In the genomic region with DNA sequence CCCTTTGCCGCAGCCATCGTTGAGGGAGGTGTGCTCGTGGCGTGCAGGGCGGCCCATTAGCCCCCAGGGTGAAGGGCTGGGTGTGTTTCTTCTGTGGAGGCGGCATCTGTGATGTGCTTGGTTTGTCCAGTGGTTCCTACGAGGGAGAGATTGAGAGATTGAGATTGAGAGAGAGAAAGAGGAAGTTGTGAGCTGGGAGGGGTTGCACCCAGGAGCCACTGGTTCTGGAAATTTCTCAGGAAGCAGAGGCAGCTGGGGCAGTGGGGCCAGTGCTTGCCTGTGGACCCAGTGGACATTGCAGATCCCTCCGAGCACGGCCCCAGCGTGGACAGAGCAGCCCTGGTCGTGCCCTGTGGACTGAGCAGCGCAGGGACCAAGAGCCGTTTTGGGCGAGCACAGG, we compare ENCODE assay signal across 15 cellular contexts.
DNase-seq lines count a peak whose midpoint lies in the region; ATAC-seq and TF ChIP-seq lines count a peak whose summit lies in the region.
"Had no signal": no experiment of that assay in that cellular context is flagged by ENCODE, and none has a peak within 500 bp of the region (broad histone marks: within the 10 kb centered on the region; RNA-seq: fewer than 3 reads in every experiment).

No MANE protein-coding gene starts in this region.

- H4K20me1 ChIP-seq in OCI-LY7 (ENCODE audit: insufficient read depth, low read length) = no peaks in the 10 kb centered on the region

- H2AFZ ChIP-seq in OCI-LY7 (ENCODE audit: low read length) = no peak overlapping the region

- H3K9me3 ChIP-seq in OCI-LY7 (ENCODE audit: low read length) = no peaks in the 10 kb centered on the region
- H3K9me3 ChIP-seq: esophagus squamous epithelium, uterus had no signal

- H3K9me2 ChIP-seq in OCI-LY7 (ENCODE audit: insufficient read depth, low read length) = no peaks in the 10 kb centered on the region

- intact Hi-C loops in OCI-LY7 (cut with micrococcal nuclease; ENCODE audit: unreplicated experiment) = no loop called here

- ATAC-seq in activated naive CD8-positive, alpha-beta T cell treated with anti-CD3 and anti-CD28 coated beads, Interleukin-2, amount 10 ng/mL, durations not matched to agents 7 days and 5 days (ENCODE audit: low read depth) = no peak
- ATAC-seq in stimulated activated memory B cell treated with anti-CD40 and anti-IgM and Interleukin-4, amounts not matched to agents 10 μg/mL and 1 μg/mL and 100 μg/mL, for 72 hours = peak; percentile 21
- no peak for ATAC-seq in GM21737 (IDR thresholded peaks at IDR 0.05; ENCODE audit: unreplicated experiment)
- no peak for ATAC-seq in HG03442 (IDR thresholded peaks at IDR 0.05; ENCODE audit: unreplicated experiment)

- peaks cover 4% of the 10 kb centered on the region for H3K36me3 Mint-ChIP-seq in activated naive CD8-positive, alpha-beta T cell treated with anti-CD3 and anti-CD28 coated beads, Interleukin-2, amount 10 ng/mL, durations not matched to agents 7 days and 5 days
- peaks cover 14% of the 10 kb centered on the region for H3K36me3 Mint-ChIP-seq in activated naive CD8-positive, alpha-beta T cell treated with anti-CD3 and anti-CD28 coated beads for 36 hours
- peaks cover 28% of the 10 kb centered on the region for H3K36me3 Mint-ChIP-seq in endothelial cell (ENCODE audit: low read depth, unreplicated experiment)
- H3K36me3 Mint-ChIP-seq in stimulated activated memory B cell treated with anti-CD40 and anti-IgM and Interleukin-4, amounts not matched to agents 10 μg/mL and 1 μg/mL and 100 μg/mL, for 72 hours = peaks cover 36% of the 10 kb centered on the region

- no peak overlapping the region for H3K4me3 Mint-ChIP-seq in activated naive CD8-positive, alpha-beta T cell treated with anti-CD3 and anti-CD28 coated beads, Interleukin-2, amount 10 ng/mL, durations not matched to agents 7 days and 5 days
- no peak overlapping the region for H3K4me3 Mint-ChIP-seq in activated naive CD8-positive, alpha-beta T cell treated with anti-CD3 and anti-CD28 coated beads for 36 hours
- H3K4me3 Mint-ChIP-seq in endothelial cell (ENCODE audit: unreplicated experiment) = peak overlapping the region; percentile 78
- peak overlapping the region; percentile 5 for H3K4me3 Mint-ChIP-seq in stimulated activated memory B cell treated with anti-CD40 and anti-IgM and Interleukin-4, amounts not matched to agents 10 μg/mL and 1 μg/mL and 100 μg/mL, for 72 hours

- H3K79me2 ChIP-seq in OCI-LY7 (ENCODE audit: insufficient read depth, low read depth, low read length) = no peaks in the 10 kb centered on the region

- POLR2A ChIA-PET in activated naive CD8-positive, alpha-beta T cell treated with anti-CD3 and anti-CD28 coated beads, Interleukin-2, amount 10 ng/mL, durations not matched to agents 7 days and 5 days (lab: Charles Lee) = interaction anchor here (0.9 kb wide), 1 partner anchor 26 kb away, joined by 3 read pairs; no protein-coding TSS in a partner anchor
- POLR2A ChIA-PET in OCI-LY7 (lab: Charles Lee) = interaction anchor here (1.5 kb wide), 1 partner anchor 12 kb away, joined by 3 read pairs; no protein-coding TSS in a partner anchor

- H3K4me1 ChIP-seq in OCI-LY7 (ENCODE audit: insufficient read depth, low read length, poor library complexity, severe bottlenecking) = peaks cover 46% of the 10 kb centered on the region
- H3K4me1 ChIP-seq: uterus had no signal

- peak overlapping the region; percentile 69 for H3K27ac Mint-ChIP-seq in activated naive CD8-positive, alpha-beta T cell treated with anti-CD3 and anti-CD28 coated beads, Interleukin-2, amount 10 ng/mL, durations not matched to agents 7 days and 5 days
- H3K27ac Mint-ChIP-seq in activated naive CD8-positive, alpha-beta T cell treated with anti-CD3 and anti-CD28 coated beads for 36 hours = no peak overlapping the region
- peak overlapping the region; percentile 80 for H3K27ac Mint-ChIP-seq in endothelial cell (ENCODE audit: unreplicated experiment)
- H3K27ac Mint-ChIP-seq in stimulated activated memory B cell treated with anti-CD40 and anti-IgM and Interleukin-4, amounts not matched to agents 10 μg/mL and 1 μg/mL and 100 μg/mL, for 72 hours = peak overlapping the region; percentile 59

- no peaks in the 10 kb centered on the region for H3K9me3 Mint-ChIP-seq in activated naive CD8-positive, alpha-beta T cell treated with anti-CD3 and anti-CD28 coated beads, Interleukin-2, amount 10 ng/mL, durations not matched to agents 7 days and 5 days
- H3K9me3 Mint-ChIP-seq in activated naive CD8-positive, alpha-beta T cell treated with anti-CD3 and anti-CD28 coated beads for 36 hours = no peaks in the 10 kb centered on the region
- H3K9me3 Mint-ChIP-seq in endothelial cell (ENCODE audit: unreplicated experiment) = no peaks in the 10 kb centered on the region
- H3K9me3 Mint-ChIP-seq in stimulated activated memory B cell treated with anti-CD40 and anti-IgM and Interleukin-4, amounts not matched to agents 10 μg/mL and 1 μg/mL and 100 μg/mL, for 72 hours = no peaks in the 10 kb centered on the region

- H3K4me1 Mint-ChIP-seq in activated naive CD8-positive, alpha-beta T cell treated with anti-CD3 and anti-CD28 coated beads, Interleukin-2, amount 10 ng/mL, durations not matched to agents 7 days and 5 days = peaks cover 29% of the 10 kb centered on the region
- peaks cover 31% of the 10 kb centered on the region for H3K4me1 Mint-ChIP-seq in activated naive CD8-positive, alpha-beta T cell treated with anti-CD3 and anti-CD28 coated beads for 36 hours
- peaks cover 12% of the 10 kb centered on the region for H3K4me1 Mint-ChIP-seq in endothelial cell (ENCODE audit: unreplicated experiment)
- peaks cover 52% of the 10 kb centered on the region for H3K4me1 Mint-ChIP-seq in stimulated activated memory B cell treated with anti-CD40 and anti-IgM and Interleukin-4, amounts not matched to agents 10 μg/mL and 1 μg/mL and 100 μg/mL, for 72 hours

- H3K4me2 ChIP-seq in OCI-LY7 (ENCODE audit: low read length) = no peak overlapping the region
- H3K4me2 ChIP-seq: smooth muscle cell had no signal

- H3K27me3 Mint-ChIP-seq in activated naive CD8-positive, alpha-beta T cell treated with anti-CD3 and anti-CD28 coated beads, Interleukin-2, amount 10 ng/mL, durations not matched to agents 7 days and 5 days = no peaks in the 10 kb centered on the region
- H3K27me3 Mint-ChIP-seq in activated naive CD8-positive, alpha-beta T cell treated with anti-CD3 and anti-CD28 coated beads for 36 hours = no peaks in the 10 kb centered on the region
- peaks cover 12% of the 10 kb centered on the region for H3K27me3 Mint-ChIP-seq in endothelial cell (ENCODE audit: unreplicated experiment)
- H3K27me3 Mint-ChIP-seq in stimulated activated memory B cell treated with anti-CD40 and anti-IgM and Interleukin-4, amounts not matched to agents 10 μg/mL and 1 μg/mL and 100 μg/mL, for 72 hours = no peaks in the 10 kb centered on the region

- CTCF ChIA-PET in OCI-LY7 (lab: Charles Lee; ENCODE audit: unreplicated experiment) = no interaction called here

- DNase-seq in activated naive CD8-positive, alpha-beta T cell treated with anti-CD3 and anti-CD28 coated beads, Interleukin-2, amount 10 ng/mL, durations not matched to agents 7 days and 5 days = no peak
- DNase-seq in activated naive CD8-positive, alpha-beta T cell treated with anti-CD3 and anti-CD28 coated beads for 36 hours = no peak
- peak; percentile 20 for DNase-seq in OCI-LY7 (ENCODE audit: low spot score)
- no peak for DNase-seq in endothelial cell (ENCODE audit: low spot score)
- DNase-seq in activated effector memory CD4-positive, alpha-beta T cell treated with anti-CD3 and anti-CD28 coated beads, Interleukin-2, amount 50 U/mL, for 16 hours = no peak
- DNase-seq: activated T-cell treated with anti-CD3 and anti-CD28 coated beads, Interleukin-2, amount 50 U/mL, for 1 hour; esophagus squamous epithelium; NCI-H2081; NK-92 treated with Interleukin-12 subunit alpha and Interleukin-12 subunit beta, amount 100 ng/mL, for 24 hours; uterus had no signal

- H3K27ac ChIP-seq in OCI-LY7 (ENCODE audit: low read depth, low read length, poor library complexity, severe bottlenecking) = no peak overlapping the region
- H3K27ac ChIP-seq: cardiac muscle cell, uterus had no signal

- H3K4me3 ChIP-seq in OCI-LY7 (ENCODE audit: low read depth, low read length, poor library complexity, severe bottlenecking) = no peak overlapping the region
- H3K4me3 ChIP-seq: cardiac muscle cell, esophagus squamous epithelium, smooth muscle cell, uterus had no signal

- no TSS peak for BruUV-seq in OCI-LY7 (replicated peaks; lab: Mats Ljungman, UMichigan)

- H3K36me3 ChIP-seq in OCI-LY7 (ENCODE audit: insufficient read depth, low read length) = peaks cover 31% of the 10 kb centered on the region; the same call in 1 of the 2 replicates
- H3K36me3 ChIP-seq: cardiac muscle cell, uterus had no signal

- TF ChIP-seq CTCF in OCI-LY7 (conservative IDR thresholded peaks at IDR 0.05; ENCODE audit: low read length) = no peak
- no peak for TF ChIP-seq CTCF in endothelial cell (IDR thresholded peaks at IDR 0.05; ENCODE audit: unreplicated experiment)

Comparison
In these comparisons a context has a peak if more than half of its experiments do, and no peak if none do; other contexts are left out.
1. H3K4me3 Mint-ChIP-seq: peak in endothelial cell (single experiment) and stimulated activated memory B cell treated with anti-CD40 and anti-IgM and Interleukin-4, amounts not matched to agents 10 μg/mL and 1 μg/mL and 100 μg/mL, for 72 hours (single experiment); none in activated naive CD8-positive, alpha-beta T cell treated with anti-CD3 and anti-CD28 coated beads, Interleukin-2, amount 10 ng/mL, durations not matched to agents 7 days and 5 days (single experiment) and activated naive CD8-positive, alpha-beta T cell treated with anti-CD3 and anti-CD28 coated beads for 36 hours (single experiment).